In the genomic region with DNA sequence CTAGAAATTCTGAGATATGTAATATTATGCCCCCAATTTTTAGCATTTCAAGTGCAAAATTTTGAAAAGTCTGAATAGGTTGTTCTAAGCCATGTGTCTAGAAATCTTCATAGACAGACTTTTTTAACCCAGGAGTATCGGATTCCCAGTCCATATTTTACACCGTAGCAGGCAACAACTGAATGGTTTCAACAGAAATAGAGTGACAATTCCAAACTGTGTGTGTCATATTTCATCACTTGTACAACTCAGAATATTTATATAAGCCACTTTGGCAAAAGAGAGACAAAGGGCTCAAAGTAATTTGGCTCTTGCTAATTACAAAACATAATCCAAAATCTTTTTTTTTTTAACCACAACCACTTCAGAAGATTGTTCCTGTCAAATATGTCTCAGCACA, we compare ENCODE assay signal across 18 cellular contexts.
DNase-seq lines count a peak whose midpoint lies in the region; ATAC-seq, FAIRE-seq and TF ChIP-seq lines count a peak whose summit lies in the region.
"Had no signal": no experiment of that assay in that cellular context is flagged by ENCODE, and none has a peak within 500 bp of the region (broad histone marks: within the 10 kb centered on the region; RNA-seq: fewer than 3 reads in every experiment).

No MANE protein-coding gene starts in this region.

- H3K36me3 ChIP-seq in H1 (ENCODE audit: control insufficient read depth in 2 of 4, insufficient read depth in 4 of 4, low read length in 3 of 4): no peaks in the 10 kb centered on the region
- H3K36me3 ChIP-seq in neuronal stem cell (replicated peaks in 1 of 2; ENCODE audit: control insufficient read depth in 2 of 2, insufficient read depth in 2 of 2, low read length in 2 of 2): no peaks in the 10 kb centered on the region

- TF ChIP-seq POLR2A in H1 (IDR thresholded peaks at IDR 0.05; ENCODE audit: control extremely low read depth in 1 of 2, low read depth in 2 of 2, low read length in 2 of 2): no peak

- peaks cover 2% of the 10 kb centered on the region; the same call in 1 of the 2 replicates for H3K4me1 ChIP-seq in H9 (ENCODE audit: insufficient read depth, low read length)
- H3K4me1 ChIP-seq in H1 (replicated peaks in 1 of 4; ENCODE audit: control insufficient read depth in 3 of 4, insufficient read depth in 4 of 4, low read length in 3 of 4): peaks cover 0 to 9% (median 3%) of the 10 kb centered on the region in 4 experiments; a peak in 5 of 7 replicates
- H3K4me1 ChIP-seq in neuronal stem cell (ENCODE audit: control insufficient read depth in 2 of 2, insufficient read depth in 1 of 2, low read depth in 1 of 2, low read length in 2 of 2): peaks cover 2 to 10% of the 10 kb centered on the region in 2 donors

- H3K4me3 ChIP-seq in H1 (ENCODE audit: extremely low read depth in 1 of 4, insufficient read depth in 2 of 4, low read depth in 3 of 4, low read length in 4 of 4): no peak overlapping the region
- H3K4me3 ChIP-seq in neuronal stem cell (ENCODE audit: low read length in 2 of 2): no peak overlapping the region
- H3K4me3 ChIP-seq: PC-9 had no signal

- H3K23ac ChIP-seq in H9 (ENCODE audit: insufficient read length, low read depth, low read length): no peak overlapping the region
- H3K23ac ChIP-seq in H1 (ENCODE audit: insufficient read length): no peak overlapping the region
- no peak overlapping the region for H3K23ac ChIP-seq in neuronal stem cell (ENCODE audit: low read depth, low read length, poor library complexity)

- no peaks in the 10 kb centered on the region for H3K27me3 ChIP-seq in H9 (ENCODE audit: insufficient read depth, low read length)
- H3K27me3 ChIP-seq in H1 (replicated peaks in 1 of 4; ENCODE audit: control insufficient read depth in 3 of 4, extremely low read depth in 1 of 4, insufficient read depth in 3 of 4, low read length in 3 of 4): no peaks in the 10 kb centered on the region
- no peaks in the 10 kb centered on the region for H3K27me3 ChIP-seq in neuronal stem cell (ENCODE audit: control insufficient read depth in 3 of 3, insufficient read depth in 3 of 3, low read depth in 1 of 3, low read length in 3 of 3)

- no peak overlapping the region for H3K56ac ChIP-seq in H9 (ENCODE audit: insufficient read length, low read depth, low read length)
- no peak overlapping the region for H3K56ac ChIP-seq in H1 (replicated peaks; ENCODE audit: insufficient read length, low read depth, low read length)

- no peak overlapping the region for H2BK120ac ChIP-seq in H9 (ENCODE audit: low read depth, low read length, poor library complexity, severe bottlenecking)
- no peak overlapping the region for H2BK120ac ChIP-seq in H1 (replicated peaks; ENCODE audit: low read depth, low read length)
- H2BK120ac ChIP-seq in neuronal stem cell (ENCODE audit: low read depth, low read length): no peak overlapping the region

- DNase-seq in NCI-H446 treated with DMSO at 0.1 percent for 48 hours (lab: John Stamatoyannopoulos, UW) (peak; percentile 65), NCI-H446 (lab: John Stamatoyannopoulos, UW) (no peak), H9 (no peak), H1 (ENCODE audit: low read depth in 1 of 2, low spot score in 2 of 2) (no peak), neuronal stem cell (ENCODE audit: low spot score) (no peak), ureter (ENCODE audit: low spot score) (no peak)
- DNase-seq: CD8-positive, alpha-beta memory T cell; HCEC 1CT; KBM-7; NCI-H1092 treated with DMSO at 0.1 percent for 48 hours; NCI-H2081; NCI-H524 treated with DMSO at 0.1 percent for 48 hours; RPMI8226; SHP77 had no signal

- H3K27me3 Mint-ChIP-seq in H9 (ENCODE audit: low read depth): no peaks in the 10 kb centered on the region; the same call in 1 of the 2 replicates
- H3K27me3 Mint-ChIP-seq: CD8-positive, alpha-beta memory T cell had no signal

- H3K18ac ChIP-seq in H9 (ENCODE audit: insufficient read length, low read depth, low read length): no peak overlapping the region
- no peak overlapping the region for H3K18ac ChIP-seq in H1 (ENCODE audit: extremely low read depth, low read length)
- no peak overlapping the region for H3K18ac ChIP-seq in neuronal stem cell (ENCODE audit: low read length)

- H3K27ac Mint-ChIP-seq in H9: no peak overlapping the region
- H3K27ac Mint-ChIP-seq: CD8-positive, alpha-beta memory T cell had no signal

- ATAC-seq in GM21447 (IDR thresholded peaks at IDR 0.05; ENCODE audit: unreplicated experiment) (no peak), HG02973 (IDR thresholded peaks at IDR 0.05; ENCODE audit: unreplicated experiment) (no peak)

- H4K20me1 ChIP-seq in H9 (ENCODE audit: control insufficient read depth, insufficient read depth, insufficient read length) (no peaks in the 10 kb centered on the region), H1 (replicated peaks in 1 of 2; ENCODE audit: control insufficient read depth in 1 of 2, insufficient read depth in 2 of 2, low read length in 2 of 2) (no peaks in the 10 kb centered on the region)

- H4K8ac ChIP-seq in H9 (replicated peaks; ENCODE audit: insufficient read length, low read depth, low read length) (no peak overlapping the region), H1 (ENCODE audit: extremely low read depth, insufficient read depth, low read length) (no peak overlapping the region), neuronal stem cell (ENCODE audit: low read depth, low read length) (no peak overlapping the region)

- no peak for FAIRE-seq in H1 (lab: Jason Lieb, UNC)

- peaks cover 12 to 13% of the 10 kb centered on the region in 2 experiments for H3K4me1 Mint-ChIP-seq in H9

- no peaks in the 10 kb centered on the region for H3K36me3 Mint-ChIP-seq in H9 (ENCODE audit: insufficient read depth in 1 of 3, low read depth in 3 of 3)
- H3K36me3 Mint-ChIP-seq: CD8-positive, alpha-beta memory T cell had no signal

- no peak overlapping the region for H3K27ac ChIP-seq in H9 (ENCODE audit: insufficient read length, low read depth, low read length)
- no peak overlapping the region for H3K27ac ChIP-seq in H1 (ENCODE audit: low read depth, low read length)
- no peak overlapping the region for H3K27ac ChIP-seq in neuronal stem cell (replicated peaks; ENCODE audit: low read length)
- H3K27ac ChIP-seq: C4-2B, PC-9 had no signal

- TF ChIP-seq RAD21 in H1 (IDR thresholded peaks at IDR 0.05 in 1 of 2, conservative IDR thresholded peaks at IDR 0.05 in 1 of 2; ENCODE audit: low read depth in 2 of 2, low read length in 2 of 2): no peak

- H2BK15ac ChIP-seq in H9 (ENCODE audit: low read depth, low read length) (no peak overlapping the region), H1 (ENCODE audit: low read length) (no peak overlapping the region), neuronal stem cell (ENCODE audit: low read length) (no peak overlapping the region)

- no peak overlapping the region for H3K4ac ChIP-seq in H9 (ENCODE audit: low read depth, low read length)
- no peak overlapping the region for H3K4ac ChIP-seq in H1 (replicated peaks; ENCODE audit: insufficient read length, low read depth, low read length)
- H3K4ac ChIP-seq in neuronal stem cell (ENCODE audit: low read length): no peak overlapping the region

- CTCF ChIA-PET in H1 (lab: Charles Lee; ENCODE audit: partially characterized antibody): no interaction called here

- H2BK20ac ChIP-seq in H9 (ENCODE audit: low read depth, low read length, poor library complexity, severe bottlenecking) (no peak overlapping the region), H1 (ENCODE audit: low read length) (no peak overlapping the region)

- no peak overlapping the region for H4K91ac ChIP-seq in H9 (ENCODE audit: insufficient read length, low read depth, low read length)
- peak overlapping the region; percentile 1 for H4K91ac ChIP-seq in H1 (replicated peaks; ENCODE audit: insufficient read length, low read length)
- no peak overlapping the region for H4K91ac ChIP-seq in neuronal stem cell (ENCODE audit: low read depth, low read length, poor library complexity)

- H3K9ac ChIP-seq in H9 (ENCODE audit: extremely low read depth, insufficient read length, low read length) (no peak overlapping the region), H1 (replicated peaks in 1 of 4; ENCODE audit: extremely low read depth in 1 of 4, low read depth in 3 of 4, low read length in 3 of 4) (no peak overlapping the region), neuronal stem cell (ENCODE audit: low read depth, low read length, poor library complexity) (no peak overlapping the region)

- H3K79me1 ChIP-seq in H9 (ENCODE audit: insufficient read depth, low read depth, low read length, poor library complexity, severe bottlenecking): no peaks in the 10 kb centered on the region
- no peaks in the 10 kb centered on the region for H3K79me1 ChIP-seq in H1 (ENCODE audit: low read depth, low read length)
- no peaks in the 10 kb centered on the region for H3K79me1 ChIP-seq in neuronal stem cell (ENCODE audit: low read depth, low read length)

- H2BK5ac ChIP-seq in H9 (ENCODE audit: insufficient read length, low read length) (no peak overlapping the region), H1 (ENCODE audit: low read depth, low read length) (no peak overlapping the region), neuronal stem cell (ENCODE audit: low read length) (no peak overlapping the region)

- H2BK12ac ChIP-seq in H9 (ENCODE audit: insufficient read length, low read depth, low read length) (no peak overlapping the region), H1 (ENCODE audit: low read depth, low read length) (no peak overlapping the region), neuronal stem cell (ENCODE audit: low read length) (no peak overlapping the region)

- WGBS in H9 (ENCODE audit: extremely low coverage, insufficient read length, low lambda C conversion rate): no CpG with 5 or more reads among the region's 2 CpGs
- WGBS in H1 (ENCODE audit: extremely low coverage in 1 of 2, insufficient coverage in 1 of 2, insufficient read length in 1 of 2, insufficient replicate concordance in 2 of 2, low coverage in 1 of 2, low lambda C conversion rate in 2 of 2, missing lambda C conversion rate in 1 of 2), 2 experiments: 85% methylated on average over 2 of the region's 2 CpGs; no CpG with 5 or more reads in 1 of the 2 experiments
- WGBS in neuronal stem cell (ENCODE audit: extremely low coverage in 2 of 2, insufficient read length in 2 of 2, insufficient replicate concordance in 1 of 2), 2 donors: no CpG with 5 or more reads among the region's 2 CpGs

- peak overlapping the region; percentile 14 for H3K4me2 ChIP-seq in H9 (ENCODE audit: insufficient read depth, insufficient read length, low read length)
- H3K4me2 ChIP-seq in H1 (ENCODE audit: insufficient read depth in 1 of 2, low read depth in 2 of 2, low read length in 2 of 2): peak overlapping the region in 1 of 2 experiments; percentile 44; a peak in 1 of 4 replicates
- H3K4me2 ChIP-seq in neuronal stem cell (ENCODE audit: insufficient read depth, low read length, poor library complexity, severe bottlenecking): no peak overlapping the region
- H3K4me2 ChIP-seq: PC-9 had no signal

- H2AFZ ChIP-seq in H9 (ENCODE audit: low read length) (no peak overlapping the region), H1 (ENCODE audit: low read length) (peak overlapping the region; percentile 93), neuronal stem cell (ENCODE audit: low read length) (peak overlapping the region; percentile 75)
- H2AFZ ChIP-seq: PC-9 had no signal

- H3K9me3 Mint-ChIP-seq in H9: no peaks in the 10 kb centered on the region

- TF ChIP-seq CTCF in H9 (conservative IDR thresholded peaks at IDR 0.05) (no peak), H1 (IDR thresholded peaks at IDR 0.05; ENCODE audit: control extremely low read depth in 1 of 3, insufficient read depth in 1 of 3, low read depth in 1 of 3, low read length in 3 of 3) (no peak)

- no peak for TF ChIP-seq EP300 in H1 (IDR thresholded peaks at IDR 0.05; ENCODE audit: borderline replicate concordance in 1 of 2, low read depth in 2 of 2, low read length in 2 of 2)

- H4K5ac ChIP-seq in H9 (ENCODE audit: insufficient read length, low read depth, low read length): no peak overlapping the region
- no peak overlapping the region for H4K5ac ChIP-seq in H1 (ENCODE audit: insufficient read length, low read depth, low read length)

- POLR2A ChIA-PET in H1 (lab: Charles Lee; ENCODE audit: partially characterized antibody): no interaction called here

- H3K79me2 ChIP-seq in H9 (ENCODE audit: insufficient read depth, low read length) (no peaks in the 10 kb centered on the region), H1 (ENCODE audit: control insufficient read depth in 1 of 2, insufficient read depth in 2 of 2, low read length in 2 of 2) (no peaks in the 10 kb centered on the region)

- H2AK5ac ChIP-seq in H9 (ENCODE audit: insufficient read length, low read length) (no peak overlapping the region), H1 (ENCODE audit: low read depth, low read length) (no peak overlapping the region), neuronal stem cell (ENCODE audit: low read depth, low read length) (no peak overlapping the region)

- no peak overlapping the region for H3K14ac ChIP-seq in H9 (ENCODE audit: insufficient read depth, low read length)
- no peak overlapping the region for H3K14ac ChIP-seq in H1 (ENCODE audit: insufficient read length)
- no peak overlapping the region for H3K14ac ChIP-seq in neuronal stem cell (ENCODE audit: low read length)

- H3K9me3 ChIP-seq in H9 (ENCODE audit: control insufficient read depth, low read depth, low read length) (no peaks in the 10 kb centered on the region), H1 (ENCODE audit: insufficient read depth in 2 of 2, low read depth in 1 of 2, low read length in 1 of 2) (no peaks in the 10 kb centered on the region), neuronal stem cell (replicated peaks in 1 of 2; ENCODE audit: control insufficient read depth in 2 of 2, insufficient read depth in 1 of 2, low read depth in 1 of 2, low read length in 2 of 2) (peaks cover 0 to 5% of the 10 kb centered on the region in 2 donors)

- no peak overlapping the region for H3K4me3 Mint-ChIP-seq in H9
- H3K4me3 Mint-ChIP-seq: CD8-positive, alpha-beta memory T cell had no signal

- H3K23me2 ChIP-seq in H9 (ENCODE audit: insufficient read length, low read depth, low read length, poor library complexity, severe bottlenecking) (no peaks in the 10 kb centered on the region), H1 (ENCODE audit: low read depth, low read length) (no peaks in the 10 kb centered on the region)

- no peak overlapping the region for H3T11ph ChIP-seq in H9 (ENCODE audit: low read length)
